ENCODE assay signal across 8 cellular contexts in genomic region chr2:240565267-240566202, GRCh38. TPM values are rescaled to one million over a fixed set of nuclear protein-coding genes. Genes with fewer than 3 reads are reported as not detected.
DNase-seq lines count a peak whose midpoint lies in the region; ATAC-seq, FAIRE-seq and TF ChIP-seq lines count a peak whose summit lies in the region.

No MANE protein-coding gene starts in this region.

- H3K4me1 Mint-ChIP-seq in Calu3 (ENCODE audit: low read depth, unreplicated experiment), result peaks cover 45% of the 10 kb centered on the region
- peaks cover 52% of the 10 kb centered on the region for H3K4me1 Mint-ChIP-seq in T-helper 2 cell treated with Interferon-gamma antibody and Interleukin-4, amounts not matched to agents 5 μg/mL and 100 μg/mL, for 36 hours (ENCODE audit: low read depth)

- H3K9me3 Mint-ChIP-seq in Calu3 (ENCODE audit: low read depth, unreplicated experiment), result no peaks in the 10 kb centered on the region
- no peaks in the 10 kb centered on the region for H3K9me3 Mint-ChIP-seq in T-helper 2 cell treated with Interferon-gamma antibody and Interleukin-4, amounts not matched to agents 5 μg/mL and 100 μg/mL, for 36 hours

- TF ChIP-seq CTCF in Calu3 (IDR thresholded peaks at IDR 0.05; ENCODE audit: unreplicated experiment), result no peak
- no peak for TF ChIP-seq CTCF in kidney (IDR thresholded peaks at IDR 0.05; ENCODE audit: borderline replicate concordance, extremely low read depth, insufficient read depth)

- no peaks in the 10 kb centered on the region for H3K27me3 Mint-ChIP-seq in Calu3 (ENCODE audit: unreplicated experiment)
- H3K27me3 Mint-ChIP-seq in T-helper 2 cell treated with Interferon-gamma antibody and Interleukin-4, amounts not matched to agents 5 μg/mL and 100 μg/mL, for 36 hours (ENCODE audit: low read depth), result no peaks in the 10 kb centered on the region

- H3K4me1 ChIP-seq in kidney (ENCODE audit: control insufficient read depth in 1 of 2, insufficient read depth in 1 of 2, low read depth in 1 of 2, low read length in 2 of 2), result peaks cover 30 to 41% of the 10 kb centered on the region in 2 donors

- H3K9me3 ChIP-seq in kidney (ENCODE audit: control insufficient read depth in 1 of 2, low read length in 2 of 2), result no peaks in the 10 kb centered on the region

- peak; percentile 93 for DNase-seq in Calu3
- peak; percentile 57 for DNase-seq in HuH-7 (ENCODE audit: low spot score)
- DNase-seq in T-helper 2 cell treated with Interferon-gamma antibody and Interleukin-4, amounts not matched to agents 5 μg/mL and 100 μg/mL, for 36 hours (ENCODE audit: low spot score), result peak; percentile 94
- peak; percentile 92 for DNase-seq in amniotic epithelial cell (ENCODE audit: low read depth)
- DNase-seq in kidney, result peak; percentile 96
- DNase-seq in stimulated activated CD4-positive, alpha-beta T cell treated with anti-CD3 and anti-CD28 coated beads, Interleukin-2, amount 100 ng/mL, for 4 hours (ENCODE audit: low read depth), result peak; percentile 83
- DNase-seq in SK-N-DZ (ENCODE audit: low spot score), result no peak

- peaks cover 79% of the 10 kb centered on the region for H3K36me3 Mint-ChIP-seq in Calu3 (ENCODE audit: insufficient read depth, unreplicated experiment)
- peaks cover 53% of the 10 kb centered on the region for H3K36me3 Mint-ChIP-seq in T-helper 2 cell treated with Interferon-gamma antibody and Interleukin-4, amounts not matched to agents 5 μg/mL and 100 μg/mL, for 36 hours (ENCODE audit: low read depth)

- no peaks in the 10 kb centered on the region for H3K36me3 ChIP-seq in kidney (ENCODE audit: control insufficient read depth in 1 of 2, insufficient read depth in 2 of 2, low read length in 2 of 2)

- peak overlapping the region; percentile 85 for H3K4me3 Mint-ChIP-seq in Calu3 (ENCODE audit: low read depth, unreplicated experiment)
- peak overlapping the region; percentile 96 for H3K4me3 Mint-ChIP-seq in T-helper 2 cell treated with Interferon-gamma antibody and Interleukin-4, amounts not matched to agents 5 μg/mL and 100 μg/mL, for 36 hours

- peak overlapping the region; percentile 87 to 90 for H3K27ac ChIP-seq in kidney (ENCODE audit: low read depth in 2 of 2, low read length in 2 of 2)

- H3K27ac Mint-ChIP-seq in Calu3 (ENCODE audit: unreplicated experiment), result peak overlapping the region; percentile 97
- peak overlapping the region; percentile 97 for H3K27ac Mint-ChIP-seq in T-helper 2 cell treated with Interferon-gamma antibody and Interleukin-4, amounts not matched to agents 5 μg/mL and 100 μg/mL, for 36 hours

- peak overlapping the region in 1 of 2 donors; percentile 44 for H3K4me3 ChIP-seq in kidney (ENCODE audit: low read length in 2 of 2)

- no peak for FAIRE-seq in kidney (lab: Jason Lieb, UNC)

- no TSS peak for BruUV-seq in Calu3 (replicated peaks; lab: Mats Ljungman, UMichigan)

- peak overlapping the region; percentile 27 to 80 for H3K9ac ChIP-seq in kidney (ENCODE audit: low read length in 2 of 2)

- ATAC-seq in GM21381 (IDR thresholded peaks at IDR 0.05; ENCODE audit: unreplicated experiment), result peak; percentile 29

- CTCF ChIA-PET in Calu3 (lab: Charles Lee), result interaction anchor here (0.6 to 3.5 kb wide), 10 partner anchors 9 to 275 kb away, joined by 3 to 38 read pairs (median 6); partner anchors contain the start of gene CAPN10

- intact Hi-C loops in Calu3 (cut with micrococcal nuclease; ENCODE audit: unreplicated experiment) (no loop called here), kidney (cut with DNase I) (no loop called here)

RNA-seq across cellular contexts. Expression of gene RNPEPL1, which starts 2.7 kb away (rescaled TPM):
- total RNA-seq in Calu3 (2022) (80.6 and 82.9 TPM in 2 replicates), kidney (77.4 TPM)
- polyA plus RNA-seq in kidney (ENCODE audit: insufficient read depth, low read depth, low replicate concordance), result 65.4 TPM
- polyA plus RNA-seq in SK-N-DZ (2014; cell fraction: cytosol; rRNA removed), result 20.9 and 24.6 TPM in 2 replicates
- 52.1 and 94.9 TPM in 2 replicates for polyA plus RNA-seq in SK-N-DZ (2014; cell fraction: nucleus; rRNA removed)

RNA-seq across cellular contexts. Expression of gene DUSP28, which starts 5.4 kb away (rescaled TPM):
- total RNA-seq in Calu3 (2022) (5.1 and 8.5 TPM in 2 replicates), kidney (7.0 TPM)
- 5.9 TPM for polyA plus RNA-seq in kidney (ENCODE audit: insufficient read depth, low read depth, low replicate concordance)
- polyA plus RNA-seq in SK-N-DZ (2014; cell fraction: cytosol; rRNA removed), result 8.2 and 11.3 TPM in 2 replicates
- polyA plus RNA-seq in SK-N-DZ (2014; cell fraction: nucleus; rRNA removed), result 3.3 and 6.3 TPM in 2 replicates

RNA-seq across cellular contexts. Expression of gene ANKMY1, which starts 7.7 kb away (rescaled TPM):
- total RNA-seq in Calu3 (2022) (34.9 and 38.2 TPM in 2 replicates), kidney (22.1 TPM)
- 3.0 TPM for polyA plus RNA-seq in kidney (ENCODE audit: insufficient read depth, low read depth, low replicate concordance)
- 11.4 and 18.0 TPM in 2 replicates for polyA plus RNA-seq in SK-N-DZ (2014; cell fraction: cytosol; rRNA removed)
- polyA plus RNA-seq in SK-N-DZ (2014; cell fraction: nucleus; rRNA removed), result 16.7 and 28.4 TPM in 2 replicates

RNA-seq across cellular contexts. Expression of gene CAPN10, which starts 21.0 kb away (rescaled TPM):
- total RNA-seq in Calu3 (2022), result 49.3 and 52.6 TPM in 2 replicates
- total RNA-seq in kidney, result 50.9 TPM
- polyA plus RNA-seq in kidney (ENCODE audit: insufficient read depth, low read depth, low replicate concordance), result 26.3 TPM
- 33.5 and 49.4 TPM in 2 replicates for polyA plus RNA-seq in SK-N-DZ (2014; cell fraction: cytosol; rRNA removed)
- 222 and 266 TPM in 2 replicates for polyA plus RNA-seq in SK-N-DZ (2014; cell fraction: nucleus; rRNA removed)

RNA-seq across cellular contexts. Expression of gene GPR35, which starts 59.7 kb away (rescaled TPM):
- total RNA-seq in Calu3 (2022) (40.3 and 49.4 TPM in 2 replicates), kidney (6.7 TPM)
- polyA plus RNA-seq in kidney (ENCODE audit: insufficient read depth, low read depth, low replicate concordance), result 1.7 TPM
- not detected in 2 replicates for polyA plus RNA-seq in SK-N-DZ (2014; cell fraction: cytosol; rRNA removed)
- polyA plus RNA-seq in SK-N-DZ (2014; cell fraction: nucleus; rRNA removed), result 0.16 TPM in 1 of 2 replicates, not detected in the other
